Comparison of ENCODE assay signal across 25 cellular contexts in the genomic region with DNA sequence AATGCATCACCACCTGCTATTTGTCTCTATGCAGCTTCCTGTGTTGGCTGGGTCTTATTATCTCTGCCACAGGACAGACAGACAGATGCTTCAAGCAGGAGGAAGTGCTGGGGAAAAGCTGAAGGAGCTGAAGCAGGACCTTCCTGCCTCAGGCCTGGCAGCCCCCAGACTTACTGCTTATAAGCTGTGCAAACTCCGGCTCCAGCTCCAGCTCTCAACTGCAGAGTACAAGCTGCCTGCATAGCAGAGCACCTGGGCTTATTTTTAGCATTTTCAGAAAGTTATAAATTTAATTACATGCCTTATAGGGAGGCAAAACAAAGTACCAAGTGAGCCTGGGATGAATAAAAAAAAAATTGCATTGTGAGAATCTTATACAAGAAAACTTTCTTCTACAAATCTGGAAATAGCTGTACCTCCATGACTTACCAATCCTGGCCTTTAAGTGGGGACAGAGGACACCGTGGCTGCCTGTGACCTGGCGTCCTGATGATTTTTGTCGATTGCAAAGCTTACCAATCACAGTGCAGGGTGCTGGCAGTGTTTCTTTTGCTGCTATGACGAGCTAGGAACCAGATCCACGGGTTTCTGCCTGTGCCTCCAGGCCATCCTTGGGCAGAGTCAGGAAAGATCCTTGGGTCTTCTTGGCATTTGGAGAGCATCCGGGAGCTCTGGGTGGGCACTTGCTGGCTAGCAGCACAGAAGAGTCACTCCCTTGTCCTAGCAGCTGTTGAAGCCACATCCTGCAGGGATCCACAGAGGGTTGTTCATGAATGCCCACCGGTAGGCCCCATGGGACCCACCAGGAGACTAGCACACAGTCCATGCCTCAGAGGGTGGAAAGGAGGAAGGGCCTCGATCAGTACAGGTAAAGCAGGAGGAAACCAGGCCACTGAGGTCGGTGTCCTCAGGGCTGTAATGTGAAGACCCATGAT.
DNase-seq lines count a peak whose midpoint lies in the region; ATAC-seq and TF ChIP-seq lines count a peak whose summit lies in the region.
"Had no signal": no experiment of that assay in that cellular context is flagged by ENCODE, and none has a peak within 500 bp of the region (broad histone marks: within the 10 kb centered on the region; RNA-seq: fewer than 3 reads in every experiment).

No MANE protein-coding gene starts in this region.

- no peaks in the 10 kb centered on the region for H3K9me2 ChIP-seq in OCI-LY7 (ENCODE audit: insufficient read depth, low read length)
- H3K9me2 ChIP-seq in hepatocyte (replicated peaks; ENCODE audit: insufficient read depth): no peaks in the 10 kb centered on the region

- no peak for ATAC-seq in GM18858 (IDR thresholded peaks at IDR 0.05; ENCODE audit: unreplicated experiment)
- ATAC-seq: body of pancreas had no signal

- H3K4me2 ChIP-seq in BLaER1 treated with 17β-estradiol and CSF1 and Interleukin-3, amounts not matched to agents 10 nM and 100 nM: peak overlapping the region in 10 of 11 experiments; percentile 3 to 87 (median 62); a peak in 17 of 22 replicates
- H3K4me2 ChIP-seq in OCI-LY7 (ENCODE audit: low read length) (no peak overlapping the region), mesendoderm (ENCODE audit: low read length) (no peak overlapping the region), hepatocyte (no peak overlapping the region)

- peak overlapping the region in 1 of 11 experiments; percentile 16; a peak in 1 of 22 replicates for H3K27ac ChIP-seq in BLaER1 treated with 17β-estradiol and CSF1 and Interleukin-3, amounts not matched to agents 10 nM and 100 nM
- no peak overlapping the region for H3K27ac ChIP-seq in OCI-LY7 (ENCODE audit: low read depth, low read length, poor library complexity, severe bottlenecking)
- peak overlapping the region; percentile 43 to 54 for H3K27ac ChIP-seq in breast epithelium
- no peak overlapping the region for H3K27ac ChIP-seq in mesendoderm (ENCODE audit: low read depth, low read length)
- H3K27ac ChIP-seq in hepatocyte: no peak overlapping the region
- no peak overlapping the region for H3K27ac ChIP-seq in colonic mucosa
- H3K27ac ChIP-seq: body of pancreas, uterus had no signal

- DNase-seq in OCI-LY7 (ENCODE audit: low spot score): peak; percentile 1
- DNase-seq in breast epithelium (ENCODE audit: low spot score in 2 of 2): peak; percentile 67 to 81
- DNase-seq in mesendoderm: peak; percentile 22
- no peak for DNase-seq in iPS-NIHi7 (ENCODE audit: extremely low spot score)
- DNase-seq in hepatocyte (ENCODE audit: low spot score): no peak
- no peak for DNase-seq in colonic mucosa
- DNase-seq: activated CD4-positive, CD25-positive, alpha-beta regulatory T cell treated with anti-CD3 and anti-CD28 coated beads, Interleukin-2, amount 50 U/mL, for 72 hours; activated CD8-positive, alpha-beta memory T cell treated with anti-CD3 and anti-CD28 coated beads for 24 hours; activated gamma-delta T cell treated with Interleukin-2 at 50 U/mL for 16 hours; activated T-cell treated with anti-CD3 and anti-CD28 coated beads, Interleukin-2, amount 50 U/mL, for 1 hour; AML-193; body of pancreas; GF-D8; KG1; NCI-H1048; NCI-H187; NCI-H526 treated with DMSO at 0.1 percent for 48 hours; small intestine; stimulated activated CD4-positive, alpha-beta T cell treated with anti-CD3 and anti-CD28 coated beads, Interleukin-1b, Interleukin-23, amount 100 ng/mL, for 48 hours; SW 1271; T1000; uterus had no signal

- WGBS in mesendoderm (ENCODE audit: extremely low coverage, insufficient coverage, low lambda C conversion rate): no CpG with 5 or more reads among the region's 10 CpGs
- 83% methylated on average over 10 of the region's 10 CpGs for WGBS in hepatocyte (ENCODE audit: low lambda C conversion rate, missing lambda C conversion rate)

- H2BK5ac ChIP-seq in mesendoderm (ENCODE audit: low read length): no peak overlapping the region

- no peaks in the 10 kb centered on the region for H3K79me1 ChIP-seq in mesendoderm (ENCODE audit: low read length)

- no peak for TF ChIP-seq POLR2A in breast epithelium (IDR thresholded peaks at IDR 0.05)

- no peak overlapping the region for H2BK15ac ChIP-seq in mesendoderm (replicated peaks; ENCODE audit: low read depth)

- no peaks in the 10 kb centered on the region for H3K79me2 ChIP-seq in OCI-LY7 (ENCODE audit: insufficient read depth, low read depth, low read length)
- H3K79me2 ChIP-seq in mesendoderm (ENCODE audit: control insufficient read depth, insufficient read depth, low read length): no peaks in the 10 kb centered on the region
- H3K79me2 ChIP-seq in hepatocyte: no peaks in the 10 kb centered on the region

- H2AK5ac ChIP-seq in mesendoderm (ENCODE audit: low read length): no peak overlapping the region

- H2AFZ ChIP-seq in OCI-LY7 (ENCODE audit: low read length): no peak overlapping the region
- H2AFZ ChIP-seq in hepatocyte: no peak overlapping the region

- no peak overlapping the region for H3K4ac ChIP-seq in mesendoderm (ENCODE audit: low read depth, low read length)

- peaks cover 0 to 75% (median 37%) of the 10 kb centered on the region in 11 experiments; a peak in 16 of 22 replicates for H3K36me3 ChIP-seq in BLaER1 treated with 17β-estradiol and CSF1 and Interleukin-3, amounts not matched to agents 10 nM and 100 nM
- H3K36me3 ChIP-seq in OCI-LY7 (ENCODE audit: insufficient read depth, low read length): no peaks in the 10 kb centered on the region
- H3K36me3 ChIP-seq in breast epithelium: no peaks in the 10 kb centered on the region
- no peaks in the 10 kb centered on the region for H3K36me3 ChIP-seq in mesendoderm (ENCODE audit: control insufficient read depth, insufficient read depth, low read length)
- H3K36me3 ChIP-seq in hepatocyte (replicated peaks; ENCODE audit: insufficient read depth, low read depth): no peaks in the 10 kb centered on the region
- H3K36me3 ChIP-seq in colonic mucosa: no peaks in the 10 kb centered on the region
- H3K36me3 ChIP-seq: uterus had no signal

- H3K27me3 ChIP-seq in BLaER1 treated with 17β-estradiol and CSF1 and Interleukin-3, amounts not matched to agents 10 nM and 100 nM: no peaks in the 10 kb centered on the region
- H3K27me3 ChIP-seq in breast epithelium: no peaks in the 10 kb centered on the region
- no peaks in the 10 kb centered on the region for H3K27me3 ChIP-seq in mesendoderm (ENCODE audit: insufficient read depth, low read length, poor library complexity)
- H3K27me3 ChIP-seq in hepatocyte: no peaks in the 10 kb centered on the region
- H3K27me3 ChIP-seq in colonic mucosa: no peaks in the 10 kb centered on the region
- H3K27me3 ChIP-seq: body of pancreas, uterus had no signal

- intact Hi-C loops in OCI-LY7 (cut with micrococcal nuclease; ENCODE audit: unreplicated experiment) (no loop called here), breast epithelium (cut with DNase I; ENCODE audit: low total_unique reads) (no loop called here), colonic mucosa (cut with DNase I) (no loop called here)

- POLR2A ChIA-PET in OCI-LY7 (lab: Charles Lee): interaction anchor here (0.6 to 0.8 kb wide), 3 partner anchors 12 to 360 kb away, joined by 3 read pairs; no protein-coding TSS in a partner anchor

- no peaks in the 10 kb centered on the region for H3K9me3 ChIP-seq in BLaER1 treated with 17β-estradiol and CSF1 and Interleukin-3, amounts not matched to agents 10 nM and 100 nM (replicated peaks in 1 of 11)
- no peaks in the 10 kb centered on the region for H3K9me3 ChIP-seq in OCI-LY7 (ENCODE audit: low read length)
- no peaks in the 10 kb centered on the region for H3K9me3 ChIP-seq in breast epithelium
- H3K9me3 ChIP-seq in hepatocyte (ENCODE audit: low read depth): no peaks in the 10 kb centered on the region
- no peaks in the 10 kb centered on the region for H3K9me3 ChIP-seq in colonic mucosa
- H3K9me3 ChIP-seq: body of pancreas, uterus had no signal

- TF ChIP-seq CTCF in OCI-LY7 (conservative IDR thresholded peaks at IDR 0.05; ENCODE audit: low read length) (no peak), breast epithelium (IDR thresholded peaks at IDR 0.05) (peak in 1 of 3 donors; percentile 11), hepatocyte (IDR thresholded peaks at IDR 0.05; ENCODE audit: poor library complexity) (no peak), colonic mucosa (IDR thresholded peaks at IDR 0.05) (no peak)

- no peak overlapping the region for H3K4me3 ChIP-seq in BLaER1 treated with 17β-estradiol and CSF1 and Interleukin-3, amounts not matched to agents 10 nM and 100 nM
- H3K4me3 ChIP-seq in OCI-LY7 (ENCODE audit: low read depth, low read length, poor library complexity, severe bottlenecking) (no peak overlapping the region), breast epithelium (no peak overlapping the region), mesendoderm (ENCODE audit: low read length) (no peak overlapping the region), hepatocyte (no peak overlapping the region), colonic mucosa (no peak overlapping the region)
- H3K4me3 ChIP-seq: body of pancreas, lung, uterus had no signal

- no peak overlapping the region for H4K8ac ChIP-seq in mesendoderm (ENCODE audit: low read depth, low read length)

- CTCF ChIA-PET in OCI-LY7 (lab: Charles Lee; ENCODE audit: unreplicated experiment): interaction anchor here (1.0 kb wide), 1 partner anchor 18 kb away, joined by 3 read pairs; no protein-coding TSS in a partner anchor

- H4K20me1 ChIP-seq in BLaER1 treated with 17β-estradiol and CSF1 and Interleukin-3, amounts not matched to agents 10 nM and 100 nM: peaks cover 17 to 100% (median 97%) of the 10 kb centered on the region in 11 experiments; a peak in 20 of 22 replicates
- H4K20me1 ChIP-seq in OCI-LY7 (ENCODE audit: insufficient read depth, low read length): no peaks in the 10 kb centered on the region
- H4K20me1 ChIP-seq in hepatocyte (ENCODE audit: insufficient read depth, poor library complexity, severe bottlenecking): no peaks in the 10 kb centered on the region

- no peak overlapping the region for H3K56ac ChIP-seq in mesendoderm (ENCODE audit: low read length)

- H3K4me1 ChIP-seq in BLaER1 treated with 17β-estradiol and CSF1 and Interleukin-3, amounts not matched to agents 10 nM and 100 nM: peaks cover 39 to 83% (median 75%) of the 10 kb centered on the region in 10 experiments
- H3K4me1 ChIP-seq in OCI-LY7 (ENCODE audit: insufficient read depth, low read length, poor library complexity, severe bottlenecking): no peaks in the 10 kb centered on the region
- H3K4me1 ChIP-seq in breast epithelium: no peaks in the 10 kb centered on the region
- no peaks in the 10 kb centered on the region for H3K4me1 ChIP-seq in mesendoderm (ENCODE audit: control insufficient read depth, low read depth, low read length)
- peaks cover 2% of the 10 kb centered on the region for H3K4me1 ChIP-seq in hepatocyte (ENCODE audit: insufficient read depth)
- H3K4me1 ChIP-seq in colonic mucosa: no peaks in the 10 kb centered on the region
- H3K4me1 ChIP-seq: body of pancreas, uterus had no signal

- H3K9ac ChIP-seq in BLaER1 treated with 17β-estradiol and CSF1 and Interleukin-3, amounts not matched to agents 10 nM and 100 nM: peak overlapping the region in 4 of 11 experiments; percentile 20 to 36 (median 28); a peak in 3 of 22 replicates
- H3K9ac ChIP-seq in mesendoderm (ENCODE audit: low read length): no peak overlapping the region
- no peak overlapping the region for H3K9ac ChIP-seq in colonic mucosa (ENCODE audit: low read depth in 2 of 2, low read length in 2 of 2)

- H4K5ac ChIP-seq in mesendoderm (ENCODE audit: low read length): no peak overlapping the region

- no TSS peak for BruUV-seq in OCI-LY7 (replicated peaks; lab: Mats Ljungman, UMichigan)

- H3K23ac ChIP-seq in mesendoderm (ENCODE audit: low read length): no peak overlapping the region

- H3K18ac ChIP-seq in mesendoderm (ENCODE audit: low read length): no peak overlapping the region

- no peak overlapping the region for H2BK120ac ChIP-seq in mesendoderm (ENCODE audit: low read depth, low read length)

Comparison
In these comparisons a context has a peak if more than half of its experiments do, and no peak if none do; other contexts are left out.
1. H3K27ac ChIP-seq: peak in breast epithelium (2 of 2); none in OCI-LY7 (single experiment), mesendoderm (single experiment), hepatocyte (single experiment) and colonic mucosa (single experiment).
2. H3K4me2 ChIP-seq: peak in BLaER1 treated with 17β-estradiol and CSF1 and Interleukin-3, amounts not matched to agents 10 nM and 100 nM (10 of 11); none in OCI-LY7 (single experiment), mesendoderm (single experiment) and hepatocyte (single experiment).
3. DNase-seq: peak in OCI-LY7 (single experiment), breast epithelium (2 of 2) and mesendoderm (single experiment); none in iPS-NIHi7 (single experiment), hepatocyte (single experiment) and colonic mucosa (single experiment).